Comparison of ENCODE assay signal across 2 cellular contexts in the genomic region with DNA sequence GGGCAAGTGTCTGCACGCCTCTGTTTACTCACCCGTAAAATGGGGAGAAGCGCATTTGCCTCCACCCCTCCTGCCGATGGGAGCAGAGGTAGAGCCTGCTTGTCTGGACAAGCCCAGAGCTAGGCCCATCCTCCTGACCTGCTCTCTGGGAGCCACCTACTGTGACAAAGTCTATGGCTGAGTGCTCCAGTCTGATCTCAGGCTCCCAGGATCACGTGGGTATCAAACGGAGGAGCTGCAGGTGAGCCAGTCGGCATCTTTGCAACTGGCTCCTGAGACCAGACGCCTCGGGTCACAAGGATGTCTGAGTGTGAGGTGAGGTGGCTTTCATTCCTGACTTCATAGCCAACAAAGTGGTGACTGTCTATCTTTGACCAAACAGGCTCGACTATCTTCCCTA.
A peak's percentile ranks its signal among the peaks of the same experiment; 100 is the strongest.
TF ChIP-seq lines count a peak whose summit lies in the region.

No MANE protein-coding gene starts in this region.

TF ChIP-seq in HEK293, 187 proteins besides CTCF, POLR2A, EP300 and RAD21 (continued from another document):
- TF ChIP-seq, protein P1, sequence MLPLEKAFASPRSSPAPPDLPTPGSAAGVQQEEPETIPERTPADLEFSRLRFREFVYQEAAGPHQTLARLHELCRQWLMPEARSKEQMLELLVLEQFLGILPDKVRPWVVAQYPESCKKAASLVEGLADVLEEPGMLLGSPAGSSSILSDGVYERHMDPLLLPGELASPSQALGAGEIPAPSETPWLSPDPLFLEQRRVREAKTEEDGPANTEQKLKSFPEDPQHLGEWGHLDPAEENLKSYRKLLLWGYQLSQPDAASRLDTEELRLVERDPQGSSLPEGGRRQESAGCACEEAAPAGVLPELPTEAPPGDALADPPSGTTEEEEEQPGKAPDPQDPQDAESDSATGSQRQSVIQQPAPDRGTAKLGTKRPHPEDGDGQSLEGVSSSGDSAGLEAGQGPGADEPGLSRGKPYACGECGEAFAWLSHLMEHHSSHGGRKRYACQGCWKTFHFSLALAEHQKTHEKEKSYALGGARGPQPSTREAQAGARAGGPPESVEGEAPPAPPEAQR (tag by site-specific recombination; IDR thresholded peaks at IDR 0.05), result no peak
- TF ChIP-seq ZNF112 (tag by site-specific recombination; IDR thresholded peaks at IDR 0.05) (no peak), ZBTB17 (tag by site-specific recombination; IDR thresholded peaks at IDR 0.05) (peak; percentile 61; the same call in 1 of the 2 replicates), TRIM28 (IDR thresholded peaks at IDR 0.05; ENCODE audit: borderline replicate concordance, low read length) (0 out of 2 replicates have a peak, but pooled peaks have one; percentile 68), ZNF433 (tag by site-specific recombination; IDR thresholded peaks at IDR 0.05; ENCODE audit: low read depth) (no peak), SCRT2 (tag by site-specific recombination; IDR thresholded peaks at IDR 0.05) (no peak)
- TF ChIP-seq, protein P2, sequence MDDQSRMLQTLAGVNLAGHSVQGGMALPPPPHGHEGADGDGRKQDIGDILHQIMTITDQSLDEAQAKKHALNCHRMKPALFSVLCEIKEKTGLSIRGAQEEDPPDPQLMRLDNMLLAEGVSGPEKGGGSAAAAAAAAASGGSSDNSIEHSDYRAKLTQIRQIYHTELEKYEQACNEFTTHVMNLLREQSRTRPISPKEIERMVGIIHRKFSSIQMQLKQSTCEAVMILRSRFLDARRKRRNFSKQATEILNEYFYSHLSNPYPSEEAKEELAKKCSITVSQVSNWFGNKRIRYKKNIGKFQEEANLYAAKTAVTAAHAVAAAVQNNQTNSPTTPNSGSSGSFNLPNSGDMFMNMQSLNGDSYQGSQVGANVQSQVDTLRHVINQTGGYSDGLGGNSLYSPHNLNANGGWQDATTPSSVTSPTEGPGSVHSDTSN (CRISPR knock-in tag; IDR thresholded peaks at IDR 0.05), result no peak

TF ChIP-seq in SK-N-SH treated with all-trans-retinoic acid at 6 μM for 48 hours, 23 proteins besides CTCF, POLR2A, EP300 and RAD21 (continued from another document):
- TF ChIP-seq ISL1 (CRISPR knock-in tag; IDR thresholded peaks at IDR 0.05) (no peak), ESRRG (CRISPR knock-in tag; IDR thresholded peaks at IDR 0.05) (no peak), CSDC2 (CRISPR knock-in tag; IDR thresholded peaks at IDR 0.05) (no peak), ZFP30 (CRISPR knock-in tag; IDR thresholded peaks at IDR 0.05) (no peak), SNAI2 (CRISPR knock-in tag; IDR thresholded peaks at IDR 0.05) (no peak), ZFP3 (CRISPR knock-in tag; IDR thresholded peaks at IDR 0.05) (no peak), PPARA (CRISPR knock-in tag; IDR thresholded peaks at IDR 0.05; ENCODE audit: borderline replicate concordance) (no peak), ARNTL (CRISPR knock-in tag; IDR thresholded peaks at IDR 0.05; ENCODE audit: borderline replicate concordance, low read depth) (no peak)
- TF ChIP-seq, protein P3, sequence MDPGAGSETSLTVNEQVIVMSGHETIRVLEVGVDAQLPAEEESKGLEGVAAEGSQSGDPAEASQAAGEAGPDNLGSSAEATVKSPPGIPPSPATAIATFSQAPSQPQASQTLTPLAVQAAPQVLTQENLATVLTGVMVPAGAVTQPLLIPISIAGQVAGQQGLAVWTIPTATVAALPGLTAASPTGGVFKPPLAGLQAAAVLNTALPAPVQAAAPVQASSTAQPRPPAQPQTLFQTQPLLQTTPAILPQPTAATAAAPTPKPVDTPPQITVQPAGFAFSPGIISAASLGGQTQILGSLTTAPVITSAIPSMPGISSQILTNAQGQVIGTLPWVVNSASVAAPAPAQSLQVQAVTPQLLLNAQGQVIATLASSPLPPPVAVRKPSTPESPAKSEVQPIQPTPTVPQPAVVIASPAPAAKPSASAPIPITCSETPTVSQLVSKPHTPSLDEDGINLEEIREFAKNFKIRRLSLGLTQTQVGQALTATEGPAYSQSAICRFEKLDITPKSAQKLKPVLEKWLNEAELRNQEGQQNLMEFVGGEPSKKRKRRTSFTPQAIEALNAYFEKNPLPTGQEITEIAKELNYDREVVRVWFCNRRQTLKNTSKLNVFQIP (CRISPR knock-in tag; IDR thresholded peaks at IDR 0.05; ENCODE audit: borderline replicate concordance, low read depth), result no peak
- TF ChIP-seq, protein P4, sequence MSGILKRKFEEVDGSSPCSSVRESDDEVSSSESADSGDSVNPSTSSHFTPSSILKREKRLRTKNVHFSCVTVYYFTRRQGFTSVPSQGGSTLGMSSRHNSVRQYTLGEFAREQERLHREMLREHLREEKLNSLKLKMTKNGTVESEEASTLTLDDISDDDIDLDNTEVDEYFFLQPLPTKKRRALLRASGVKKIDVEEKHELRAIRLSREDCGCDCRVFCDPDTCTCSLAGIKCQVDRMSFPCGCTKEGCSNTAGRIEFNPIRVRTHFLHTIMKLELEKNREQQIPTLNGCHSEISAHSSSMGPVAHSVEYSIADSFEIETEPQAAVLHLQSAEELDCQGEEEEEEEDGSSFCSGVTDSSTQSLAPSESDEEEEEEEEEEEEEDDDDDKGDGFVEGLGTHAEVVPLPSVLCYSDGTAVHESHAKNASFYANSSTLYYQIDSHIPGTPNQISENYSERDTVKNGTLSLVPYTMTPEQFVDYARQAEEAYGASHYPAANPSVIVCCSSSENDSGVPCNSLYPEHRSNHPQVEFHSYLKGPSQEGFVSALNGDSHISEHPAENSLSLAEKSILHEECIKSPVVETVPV (CRISPR knock-in tag; IDR thresholded peaks at IDR 0.05), result no peak
